ENCODE assay signal across 11 cellular contexts in the genomic region with DNA sequence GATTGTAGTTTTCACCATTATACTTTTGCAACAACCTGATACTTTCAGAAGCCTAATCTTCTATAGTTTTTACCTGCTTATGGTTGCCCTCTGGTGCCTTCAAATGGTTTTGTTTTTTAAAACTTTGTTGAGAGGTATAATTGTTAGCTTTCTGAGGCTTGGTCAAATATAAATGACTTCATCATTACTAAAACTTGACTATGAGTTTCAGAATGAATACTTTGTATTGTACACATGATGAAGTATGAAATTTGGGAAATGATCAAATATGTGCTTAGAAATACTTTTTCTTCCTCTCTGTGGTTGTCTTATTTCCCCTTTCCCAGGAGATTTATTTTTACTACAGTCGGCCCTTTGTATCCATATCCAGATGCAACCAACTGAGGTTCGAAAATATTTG.
DNase-seq lines count a peak whose midpoint lies in the region; ATAC-seq and TF ChIP-seq lines count a peak whose summit lies in the region.
"Had no signal": no experiment of that assay in that cellular context is flagged by ENCODE, and none has a peak within 500 bp of the region (broad histone marks: within the 10 kb centered on the region; RNA-seq: fewer than 3 reads in every experiment).

No MANE protein-coding gene starts in this region.

- POLR2A ChIA-PET in GM10248 (lab: Yijun Ruan, JAX), result interaction anchor here (0.6 kb wide), 1 partner anchor 46 kb away, joined by 6 read pairs; no protein-coding TSS in a partner anchor

- CTCF ChIA-PET in GM10248 (lab: Yijun Ruan, JAX), result interaction anchor here (1.4 to 2.7 kb wide), 3 partner anchors 8 to 154 kb away, joined by 3 to 11 read pairs (median 4); no protein-coding TSS in a partner anchor

- H3K4me3 ChIP-seq in OCI-LY3 (ENCODE audit: low read length), result peak overlapping the region; percentile 64
- H3K4me3 ChIP-seq in vagina, result no peak overlapping the region

- H3K27me3 ChIP-seq in OCI-LY3 (ENCODE audit: low read depth, low read length) (no peaks in the 10 kb centered on the region), vagina (no peaks in the 10 kb centered on the region)

- peak overlapping the region; percentile 84 for H3K4me2 ChIP-seq in OCI-LY3 (ENCODE audit: low read length)

- intact Hi-C loops in vagina (cut with DNase I), result no loop called here

- peak overlapping the region; percentile 22; the same call in 1 of the 2 replicates for H3K9ac ChIP-seq in OCI-LY3 (ENCODE audit: low read length)

- H4K20me1 ChIP-seq in OCI-LY3 (ENCODE audit: insufficient read depth, low read length), result no peaks in the 10 kb centered on the region

- peaks cover 25% of the 10 kb centered on the region for H3K4me1 ChIP-seq in OCI-LY3 (ENCODE audit: low read length)
- no peaks in the 10 kb centered on the region for H3K4me1 ChIP-seq in vagina

- peak; percentile 59 for ATAC-seq in GM21723 (IDR thresholded peaks at IDR 0.05; ENCODE audit: unreplicated experiment)

- no peak for TF ChIP-seq POLR2A in vagina (IDR thresholded peaks at IDR 0.05)

- DNase-seq in GM10248 (ENCODE audit: extremely low spot score) (peak; percentile 28), glomerular visceral epithelial cell (ENCODE audit: extremely low spot score) (peak; percentile 8), vagina (ENCODE audit: extremely low spot score in 2 of 2) (no peak), AML-193 (lab: John Stamatoyannopoulos, UW) (no peak), H4 (ENCODE audit: low spot score) (no peak), NCI-H1694 treated with DMSO at 0.1 percent for 48 hours (lab: John Stamatoyannopoulos, UW) (no peak)
- DNase-seq: activated T-cell treated with anti-CD3 and anti-CD28 coated beads, Interleukin-2, amount 50 U/mL, for 48 hours; hippocampal formation; NCI-H526 had no signal

- H3K36me3 ChIP-seq in OCI-LY3 (replicated peaks; ENCODE audit: low read depth, low read length), result peaks cover 10% of the 10 kb centered on the region
- H3K36me3 ChIP-seq in vagina, result no peaks in the 10 kb centered on the region

- H3K27ac ChIP-seq in OCI-LY3 (ENCODE audit: low read length) (peak overlapping the region; percentile 8; the same call in 1 of the 2 replicates), vagina (no peak overlapping the region)

- H3K79me2 ChIP-seq in OCI-LY3 (ENCODE audit: low read length), result no peaks in the 10 kb centered on the region

- H2AFZ ChIP-seq in OCI-LY3 (ENCODE audit: low read depth, low read length), result no peak overlapping the region

- H3K9me3 ChIP-seq in OCI-LY3 (ENCODE audit: insufficient read depth, low read length), result peaks cover 20% of the 10 kb centered on the region
- H3K9me3 ChIP-seq in vagina, result no peaks in the 10 kb centered on the region

- TF ChIP-seq CTCF in GM10248 (IDR thresholded peaks at IDR 0.05; ENCODE audit: control extremely low read depth, extremely low read depth, low read depth, missing control alignments), result no peak
- peak; percentile 60 for TF ChIP-seq CTCF in OCI-LY3 (IDR thresholded peaks at IDR 0.05; ENCODE audit: low read depth, low read length)
- no peak for TF ChIP-seq CTCF in vagina (IDR thresholded peaks at IDR 0.05)

Comparison
In these comparisons a context has a peak if more than half of its experiments do, and no peak if none do; other contexts are left out.
1. DNase-seq: peak in GM10248 (single experiment) and glomerular visceral epithelial cell (single experiment); none in vagina (0 of 2), AML-193 (0 of 2), H4 (single experiment) and NCI-H1694 treated with DMSO at 0.1 percent for 48 hours (single experiment).